ENCODE assay signal across 1 cellular context in the genomic region with DNA sequence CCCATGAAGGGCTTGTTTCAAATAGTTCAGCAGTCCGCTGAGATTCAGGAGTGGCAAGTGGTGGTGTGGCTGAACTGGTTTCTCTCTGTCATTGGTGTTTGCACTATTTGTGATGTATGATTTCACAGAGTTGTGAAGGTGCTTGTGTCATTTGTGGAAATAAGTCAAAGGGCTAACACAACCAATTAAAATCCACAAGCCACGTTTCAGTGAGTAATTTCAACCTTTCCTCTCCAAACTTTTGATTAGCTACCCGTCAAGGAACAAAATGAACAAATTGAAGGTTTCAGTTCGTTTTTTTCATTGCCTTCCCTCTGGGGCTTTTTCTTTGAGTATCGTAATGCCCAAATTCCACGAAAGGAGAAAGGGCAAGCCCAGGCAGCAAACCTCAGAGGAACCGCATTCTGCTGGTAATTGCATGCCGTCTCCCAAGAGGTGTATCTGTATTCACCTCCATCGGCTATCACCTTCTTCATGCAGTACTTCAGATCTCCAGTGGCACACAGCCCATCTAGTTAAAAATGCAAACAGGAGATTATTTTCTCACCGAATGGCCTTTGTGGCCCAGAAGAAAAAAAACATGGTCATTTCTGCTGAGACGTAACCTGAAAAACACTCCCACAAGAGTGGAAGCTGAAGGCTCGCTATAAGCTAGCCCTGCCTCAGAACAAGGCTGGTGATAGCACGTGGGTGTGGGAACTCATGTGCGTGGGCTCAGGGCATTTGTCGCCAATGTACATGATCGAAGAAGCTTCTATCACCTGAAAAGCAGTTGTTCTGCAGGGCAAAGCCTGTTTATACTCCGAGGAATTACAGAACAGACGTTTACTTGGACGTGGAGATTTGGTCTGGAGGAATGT.
A peak's percentile ranks its signal among the peaks of the same experiment; 100 is the strongest.
TF ChIP-seq lines count a peak whose summit lies in the region.

No MANE protein-coding gene starts in this region.

TF ChIP-seq in GM12878, 131 proteins besides CTCF, POLR2A, EP300 and RAD21 (continued from another document and continues in another):
- TF ChIP-seq TCF7 (IDR thresholded peaks at IDR 0.05; ENCODE audit: borderline replicate concordance) (peak; percentile 65; the same call in 1 of the 2 replicates), NR2C1 (IDR thresholded peaks at IDR 0.05) (peak; percentile 57), PKNOX1 (IDR thresholded peaks at IDR 0.05) (peak; percentile 78), KAT2A (conservative IDR thresholded peaks at IDR 0.05; ENCODE audit: control insufficient read depth, low read depth, low read length) (no peak), RBBP5 (conservative IDR thresholded peaks at IDR 0.05) (no peak), JUND (IDR thresholded peaks at IDR 0.05; ENCODE audit: low read depth, low read length) (peak; percentile 64), PML (IDR thresholded peaks at IDR 0.05; ENCODE audit: low read length) (no peak), NR2F1 (conservative IDR thresholded peaks at IDR 0.05) (peak; percentile 98), CREM (IDR thresholded peaks at IDR 0.05; ENCODE audit: low read depth) (peak; percentile 93), SP1 (IDR thresholded peaks at IDR 0.05; ENCODE audit: low read depth, low read length) (peak; percentile 45), EGR1 (IDR thresholded peaks at IDR 0.05; ENCODE audit: borderline replicate concordance in 1 of 2, low read depth in 2 of 2, low read length in 2 of 2) (peak in 1 of 2 experiments; percentile 91; a peak in 2 of 3 replicates), RAD51 (IDR thresholded peaks at IDR 0.05) (peak; percentile 59; the same call in 1 of the 2 replicates), SMARCA5 (IDR thresholded peaks at IDR 0.05) (no peak; the same call in 1 of the 2 replicates), POLR2AphosphoS5 (IDR thresholded peaks at IDR 0.05; ENCODE audit: low read length) (peak; percentile 82), SPI1 (IDR thresholded peaks at IDR 0.05; ENCODE audit: borderline replicate concordance, insufficient read depth, low read depth, low read length) (peak; percentile 91), ETV6 (conservative IDR thresholded peaks at IDR 0.05 in 1 of 2, IDR thresholded peaks at IDR 0.05 in 1 of 2; ENCODE audit: borderline replicate concordance in 1 of 2, low read depth in 1 of 2) (peak in 1 of 2 experiments; percentile 61; a peak in 1 of 4 replicates), BMI1 (IDR thresholded peaks at IDR 0.05; ENCODE audit: borderline replicate concordance) (peak; percentile 71), MEF2A (IDR thresholded peaks at IDR 0.05; ENCODE audit: insufficient read depth, low read depth, low read length) (peak; percentile 78), FOXK2 (IDR thresholded peaks at IDR 0.05) (no peak), SMAD5 (IDR thresholded peaks at IDR 0.05; ENCODE audit: low read depth) (peak; percentile 87), KLF5 (IDR thresholded peaks at IDR 0.05; ENCODE audit: partially characterized antibody) (peak; percentile 33), ZNF207 (IDR thresholded peaks at IDR 0.05; ENCODE audit: borderline replicate concordance) (peak; percentile 51), BCL11A (IDR thresholded peaks at IDR 0.05; ENCODE audit: low read depth, low read length) (peak; percentile 97), STAT1 (conservative IDR thresholded peaks at IDR 0.05) (peak; percentile 26; the same call in 1 of the 2 replicates), MLLT1 (IDR thresholded peaks at IDR 0.05) (no peak; the same call in 1 of the 2 replicates), CBX5 (IDR thresholded peaks at IDR 0.05; ENCODE audit: low read depth) (no peak), BHLHE40 (IDR thresholded peaks at IDR 0.05; ENCODE audit: borderline replicate concordance in 1 of 2, low read depth in 2 of 2, low read length in 1 of 2) (peak; percentile 75 to 81), DPF2 (IDR thresholded peaks at IDR 0.05) (peak; percentile 91), CHD4 (IDR thresholded peaks at IDR 0.05) (no peak), JUNB (IDR thresholded peaks at IDR 0.05) (peak; percentile 95), MEF2B (IDR thresholded peaks at IDR 0.05; ENCODE audit: partially characterized antibody, poor library complexity, severe bottlenecking) (peak; percentile 86), SIN3A (IDR thresholded peaks at IDR 0.05; ENCODE audit: low read depth, low read length) (peak; percentile 18; the same call in 1 of the 2 replicates), TAF1 (IDR thresholded peaks at IDR 0.05; ENCODE audit: borderline replicate concordance, low read depth, low read length) (peak; percentile 57; the same call in 1 of the 2 replicates), POU2F2 (IDR thresholded peaks at IDR 0.05; ENCODE audit: borderline replicate concordance, low read depth, low read length) (peak; percentile 48; the same call in 2 of the 3 replicates), IKZF1 (conservative IDR thresholded peaks at IDR 0.05) (peak; percentile 100), GATAD2B (conservative IDR thresholded peaks at IDR 0.05; ENCODE audit: low read depth) (peak; percentile 94), TCF12 (IDR thresholded peaks at IDR 0.05; ENCODE audit: low read depth, low read length) (peak; percentile 54), PAX8 (IDR thresholded peaks at IDR 0.05) (peak; percentile 15; the same call in 1 of the 2 replicates), ATF7 (IDR thresholded peaks at IDR 0.05; ENCODE audit: low read depth) (peak; percentile 92), ATF2 (IDR thresholded peaks at IDR 0.05; ENCODE audit: low read length) (no peak), BACH1 (IDR thresholded peaks at IDR 0.05; ENCODE audit: borderline replicate concordance) (peak; percentile 69), IRF4 (IDR thresholded peaks at IDR 0.05; ENCODE audit: low read depth, low read length) (peak; percentile 87; the same call in 1 of the 2 replicates), PAX5 (IDR thresholded peaks at IDR 0.05; ENCODE audit: borderline replicate concordance, low read depth, low read length) (peak; percentile 65), ZBTB40 (IDR thresholded peaks at IDR 0.05; ENCODE audit: borderline replicate concordance) (no peak), CHD1 (IDR thresholded peaks at IDR 0.05; ENCODE audit: low read depth, low read length) (peak; percentile 66; the same call in 1 of the 2 replicates)
- TF ChIP-seq, protein P1, sequence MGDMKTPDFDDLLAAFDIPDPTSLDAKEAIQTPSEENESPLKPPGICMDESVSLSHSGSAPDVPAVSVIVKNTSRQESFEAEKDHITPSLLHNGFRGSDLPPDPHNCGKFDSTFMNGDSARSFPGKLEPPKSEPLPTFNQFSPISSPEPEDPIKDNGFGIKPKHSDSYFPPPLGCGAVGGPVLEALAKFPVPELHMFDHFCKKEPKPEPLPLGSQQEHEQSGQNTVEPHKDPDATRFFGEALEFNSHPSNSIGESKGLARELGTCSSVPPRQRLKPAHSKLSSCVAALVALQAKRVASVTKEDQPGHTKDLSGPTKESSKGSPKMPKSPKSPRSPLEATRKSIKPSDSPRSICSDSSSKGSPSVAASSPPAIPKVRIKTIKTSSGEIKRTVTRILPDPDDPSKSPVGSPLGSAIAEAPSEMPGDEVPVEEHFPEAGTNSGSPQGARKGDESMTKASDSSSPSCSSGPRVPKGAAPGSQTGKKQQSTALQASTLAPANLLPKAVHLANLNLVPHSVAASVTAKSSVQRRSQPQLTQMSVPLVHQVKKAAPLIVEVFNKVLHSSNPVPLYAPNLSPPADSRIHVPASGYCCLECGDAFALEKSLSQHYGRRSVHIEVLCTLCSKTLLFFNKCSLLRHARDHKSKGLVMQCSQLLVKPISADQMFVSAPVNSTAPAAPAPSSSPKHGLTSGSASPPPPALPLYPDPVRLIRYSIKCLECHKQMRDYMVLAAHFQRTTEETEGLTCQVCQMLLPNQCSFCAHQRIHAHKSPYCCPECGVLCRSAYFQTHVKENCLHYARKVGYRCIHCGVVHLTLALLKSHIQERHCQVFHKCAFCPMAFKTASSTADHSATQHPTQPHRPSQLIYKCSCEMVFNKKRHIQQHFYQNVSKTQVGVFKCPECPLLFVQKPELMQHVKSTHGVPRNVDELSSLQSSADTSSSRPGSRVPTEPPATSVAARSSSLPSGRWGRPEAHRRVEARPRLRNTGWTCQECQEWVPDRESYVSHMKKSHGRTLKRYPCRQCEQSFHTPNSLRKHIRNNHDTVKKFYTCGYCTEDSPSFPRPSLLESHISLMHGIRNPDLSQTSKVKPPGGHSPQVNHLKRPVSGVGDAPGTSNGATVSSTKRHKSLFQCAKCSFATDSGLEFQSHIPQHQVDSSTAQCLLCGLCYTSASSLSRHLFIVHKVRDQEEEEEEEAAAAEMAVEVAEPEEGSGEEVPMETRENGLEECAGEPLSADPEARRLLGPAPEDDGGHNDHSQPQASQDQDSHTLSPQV (IDR thresholded peaks at IDR 0.05): peak; percentile 69; the same call in 1 of the 2 replicates
- TF ChIP-seq, protein P2, sequence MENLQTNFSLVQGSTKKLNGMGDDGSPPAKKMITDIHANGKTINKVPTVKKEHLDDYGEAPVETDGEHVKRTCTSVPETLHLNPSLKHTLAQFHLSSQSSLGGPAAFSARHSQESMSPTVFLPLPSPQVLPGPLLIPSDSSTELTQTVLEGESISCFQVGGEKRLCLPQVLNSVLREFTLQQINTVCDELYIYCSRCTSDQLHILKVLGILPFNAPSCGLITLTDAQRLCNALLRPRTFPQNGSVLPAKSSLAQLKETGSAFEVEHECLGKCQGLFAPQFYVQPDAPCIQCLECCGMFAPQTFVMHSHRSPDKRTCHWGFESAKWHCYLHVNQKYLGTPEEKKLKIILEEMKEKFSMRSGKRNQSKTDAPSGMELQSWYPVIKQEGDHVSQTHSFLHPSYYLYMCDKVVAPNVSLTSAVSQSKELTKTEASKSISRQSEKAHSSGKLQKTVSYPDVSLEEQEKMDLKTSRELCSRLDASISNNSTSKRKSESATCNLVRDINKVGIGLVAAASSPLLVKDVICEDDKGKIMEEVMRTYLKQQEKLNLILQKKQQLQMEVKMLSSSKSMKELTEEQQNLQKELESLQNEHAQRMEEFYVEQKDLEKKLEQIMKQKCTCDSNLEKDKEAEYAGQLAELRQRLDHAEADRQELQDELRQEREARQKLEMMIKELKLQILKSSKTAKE (IDR thresholded peaks at IDR 0.05; ENCODE audit: low read depth, poor library complexity, severe bottlenecking): peak; percentile 95
- TF ChIP-seq, protein P3, sequence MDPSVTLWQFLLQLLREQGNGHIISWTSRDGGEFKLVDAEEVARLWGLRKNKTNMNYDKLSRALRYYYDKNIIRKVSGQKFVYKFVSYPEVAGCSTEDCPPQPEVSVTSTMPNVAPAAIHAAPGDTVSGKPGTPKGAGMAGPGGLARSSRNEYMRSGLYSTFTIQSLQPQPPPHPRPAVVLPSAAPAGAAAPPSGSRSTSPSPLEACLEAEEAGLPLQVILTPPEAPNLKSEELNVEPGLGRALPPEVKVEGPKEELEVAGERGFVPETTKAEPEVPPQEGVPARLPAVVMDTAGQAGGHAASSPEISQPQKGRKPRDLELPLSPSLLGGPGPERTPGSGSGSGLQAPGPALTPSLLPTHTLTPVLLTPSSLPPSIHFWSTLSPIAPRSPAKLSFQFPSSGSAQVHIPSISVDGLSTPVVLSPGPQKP (IDR thresholded peaks at IDR 0.05; ENCODE audit: low read depth, low read length): 0 out of 2 replicates have a peak, but pooled peaks have one; percentile 10
